Comparison of ENCODE assay signal across 1 cellular context in genomic region chr18:12595571-12596255, GRCh38.
TF ChIP-seq lines count a peak whose summit lies in the region.

No MANE protein-coding gene starts in this region.

TF ChIP-seq in HepG2, 621 proteins besides CTCF, POLR2A, EP300 and RAD21 (continued from another document and continues in another):
- TF ChIP-seq, protein P1, sequence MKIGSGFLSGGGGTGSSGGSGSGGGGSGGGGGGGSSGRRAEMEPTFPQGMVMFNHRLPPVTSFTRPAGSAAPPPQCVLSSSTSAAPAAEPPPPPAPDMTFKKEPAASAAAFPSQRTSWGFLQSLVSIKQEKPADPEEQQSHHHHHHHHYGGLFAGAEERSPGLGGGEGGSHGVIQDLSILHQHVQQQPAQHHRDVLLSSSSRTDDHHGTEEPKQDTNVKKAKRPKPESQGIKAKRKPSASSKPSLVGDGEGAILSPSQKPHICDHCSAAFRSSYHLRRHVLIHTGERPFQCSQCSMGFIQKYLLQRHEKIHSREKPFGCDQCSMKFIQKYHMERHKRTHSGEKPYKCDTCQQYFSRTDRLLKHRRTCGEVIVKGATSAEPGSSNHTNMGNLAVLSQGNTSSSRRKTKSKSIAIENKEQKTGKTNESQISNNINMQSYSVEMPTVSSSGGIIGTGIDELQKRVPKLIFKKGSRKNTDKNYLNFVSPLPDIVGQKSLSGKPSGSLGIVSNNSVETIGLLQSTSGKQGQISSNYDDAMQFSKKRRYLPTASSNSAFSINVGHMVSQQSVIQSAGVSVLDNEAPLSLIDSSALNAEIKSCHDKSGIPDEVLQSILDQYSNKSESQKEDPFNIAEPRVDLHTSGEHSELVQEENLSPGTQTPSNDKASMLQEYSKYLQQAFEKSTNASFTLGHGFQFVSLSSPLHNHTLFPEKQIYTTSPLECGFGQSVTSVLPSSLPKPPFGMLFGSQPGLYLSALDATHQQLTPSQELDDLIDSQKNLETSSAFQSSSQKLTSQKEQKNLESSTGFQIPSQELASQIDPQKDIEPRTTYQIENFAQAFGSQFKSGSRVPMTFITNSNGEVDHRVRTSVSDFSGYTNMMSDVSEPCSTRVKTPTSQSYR (CRISPR knock-in tag; IDR thresholded peaks at IDR 0.05; ENCODE audit: borderline replicate concordance): peak; percentile 62; the same call in 1 of the 2 replicates
- TF ChIP-seq ZNF75D (CRISPR knock-in tag; IDR thresholded peaks at IDR 0.05; ENCODE audit: borderline replicate concordance) (no peak), HMGA1 (CRISPR knock-in tag; conservative IDR thresholded peaks at IDR 0.05) (no peak), FLYWCH1 (CRISPR knock-in tag; IDR thresholded peaks at IDR 0.05) (no peak), ZNF275 (CRISPR knock-in tag; IDR thresholded peaks at IDR 0.05; ENCODE audit: borderline replicate concordance) (no peak), CC2D1A (CRISPR knock-in tag; IDR thresholded peaks at IDR 0.05) (no peak), GPN1 (CRISPR knock-in tag; IDR thresholded peaks at IDR 0.05; ENCODE audit: borderline replicate concordance) (no peak), POLR2AphosphoS5 (IDR thresholded peaks at IDR 0.05; ENCODE audit: low read depth, low read length) (no peak), ZEB1 (IDR thresholded peaks at IDR 0.05; ENCODE audit: insufficient replicate concordance, low read depth) (no peak), ZNF567 (CRISPR knock-in tag; IDR thresholded peaks at IDR 0.05; ENCODE audit: borderline replicate concordance) (no peak), RBFOX2 (IDR thresholded peaks at IDR 0.05; ENCODE audit: low read depth, low read length) (no peak), TEAD2 (CRISPR knock-in tag; IDR thresholded peaks at IDR 0.05) (no peak), ZMYM4 (CRISPR knock-in tag; IDR thresholded peaks at IDR 0.05) (peak; percentile 25; the same call in 1 of the 2 replicates), RFXANK (CRISPR knock-in tag; IDR thresholded peaks at IDR 0.05) (no peak), PBX2 (CRISPR knock-in tag; IDR thresholded peaks at IDR 0.05) (no peak), ZBTB38 (CRISPR knock-in tag; IDR thresholded peaks at IDR 0.05) (no peak), SALL2 (CRISPR knock-in tag; IDR thresholded peaks at IDR 0.05) (no peak), CBX2 (IDR thresholded peaks at IDR 0.05; ENCODE audit: low read depth, low read length) (no peak), CBX2 (CRISPR knock-in tag; IDR thresholded peaks at IDR 0.05; ENCODE audit: low read depth) (no peak), ZNF788 (CRISPR knock-in tag; IDR thresholded peaks at IDR 0.05; ENCODE audit: borderline replicate concordance) (no peak), FOXC1 (CRISPR knock-in tag; IDR thresholded peaks at IDR 0.05; ENCODE audit: borderline replicate concordance) (no peak), HNRNPH1 (optimal IDR thresholded peaks at IDR 0.05; ENCODE audit: low read depth, low read length) (no peak), ZNF737 (CRISPR knock-in tag; IDR thresholded peaks at IDR 0.05; ENCODE audit: borderline replicate concordance) (no peak), KAT2B (IDR thresholded peaks at IDR 0.05; ENCODE audit: borderline replicate concordance, low read depth, low read length) (no peak), ZNF17 (CRISPR knock-in tag; IDR thresholded peaks at IDR 0.05) (no peak), GATA4 (IDR thresholded peaks at IDR 0.05; ENCODE audit: borderline replicate concordance, low read depth) (peak; percentile 74; the same call in 1 of the 2 replicates), SIX1 (CRISPR knock-in tag; IDR thresholded peaks at IDR 0.05; ENCODE audit: borderline replicate concordance) (peak; percentile 45; the same call in 1 of the 2 replicates), CREB1 (IDR thresholded peaks at IDR 0.05) (no peak), CREB1 (CRISPR knock-in tag; IDR thresholded peaks at IDR 0.05) (no peak; the same call in 1 of the 2 replicates), ZNF558 (CRISPR knock-in tag; IDR thresholded peaks at IDR 0.05; ENCODE audit: borderline replicate concordance) (no peak), SIN3A (IDR thresholded peaks at IDR 0.05; ENCODE audit: borderline replicate concordance, low read depth, low read length) (no peak), ZFP90 (CRISPR knock-in tag; IDR thresholded peaks at IDR 0.05; ENCODE audit: borderline replicate concordance) (no peak), ARID4A (CRISPR knock-in tag; IDR thresholded peaks at IDR 0.05; ENCODE audit: borderline replicate concordance) (no peak; the same call in 1 of the 2 replicates), ZNF136 (CRISPR knock-in tag; IDR thresholded peaks at IDR 0.05; ENCODE audit: low read depth) (no peak), LBX2 (CRISPR knock-in tag; IDR thresholded peaks at IDR 0.05; ENCODE audit: borderline replicate concordance) (no peak), ZNF572 (CRISPR knock-in tag; IDR thresholded peaks at IDR 0.05) (no peak), POLR2G (IDR thresholded peaks at IDR 0.05; ENCODE audit: low read depth, low read length) (no peak), ZMYM3 (CRISPR knock-in tag; IDR thresholded peaks at IDR 0.05) (no peak; the same call in 1 of the 2 replicates), ZNF557 (CRISPR knock-in tag; IDR thresholded peaks at IDR 0.05) (no peak), PREB (CRISPR knock-in tag; IDR thresholded peaks at IDR 0.05) (no peak), RCOR2 (CRISPR knock-in tag; IDR thresholded peaks at IDR 0.05) (peak; percentile 85; the same call in 1 of the 2 replicates), MEIS2 (CRISPR knock-in tag; IDR thresholded peaks at IDR 0.05) (no peak), MIER3 (CRISPR knock-in tag; IDR thresholded peaks at IDR 0.05; ENCODE audit: borderline replicate concordance) (peak; percentile 34; the same call in 1 of the 2 replicates), HDAC1 (CRISPR knock-in tag; IDR thresholded peaks at IDR 0.05) (peak; percentile 66), ZNF333 (CRISPR knock-in tag; IDR thresholded peaks at IDR 0.05; ENCODE audit: borderline replicate concordance) (no peak), MXD4 (CRISPR knock-in tag; IDR thresholded peaks at IDR 0.05) (no peak), ZNF776 (CRISPR knock-in tag; IDR thresholded peaks at IDR 0.05) (no peak), MEF2D (CRISPR knock-in tag; IDR thresholded peaks at IDR 0.05) (no peak)
- TF ChIP-seq, protein P2, sequence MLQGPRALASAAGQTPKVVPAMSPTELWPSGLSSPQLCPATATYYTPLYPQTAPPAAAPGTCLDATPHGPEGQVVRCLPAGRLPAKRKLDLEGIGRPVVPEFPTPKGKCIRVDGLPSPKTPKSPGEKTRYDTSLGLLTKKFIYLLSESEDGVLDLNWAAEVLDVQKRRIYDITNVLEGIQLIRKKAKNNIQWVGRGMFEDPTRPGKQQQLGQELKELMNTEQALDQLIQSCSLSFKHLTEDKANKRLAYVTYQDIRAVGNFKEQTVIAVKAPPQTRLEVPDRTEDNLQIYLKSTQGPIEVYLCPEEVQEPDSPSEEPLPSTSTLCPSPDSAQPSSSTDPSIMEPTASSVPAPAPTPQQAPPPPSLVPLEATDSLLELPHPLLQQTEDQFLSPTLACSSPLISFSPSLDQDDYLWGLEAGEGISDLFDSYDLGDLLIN (CRISPR knock-in tag; IDR thresholded peaks at IDR 0.05; ENCODE audit: borderline replicate concordance): no peak
- TF ChIP-seq, protein P3, sequence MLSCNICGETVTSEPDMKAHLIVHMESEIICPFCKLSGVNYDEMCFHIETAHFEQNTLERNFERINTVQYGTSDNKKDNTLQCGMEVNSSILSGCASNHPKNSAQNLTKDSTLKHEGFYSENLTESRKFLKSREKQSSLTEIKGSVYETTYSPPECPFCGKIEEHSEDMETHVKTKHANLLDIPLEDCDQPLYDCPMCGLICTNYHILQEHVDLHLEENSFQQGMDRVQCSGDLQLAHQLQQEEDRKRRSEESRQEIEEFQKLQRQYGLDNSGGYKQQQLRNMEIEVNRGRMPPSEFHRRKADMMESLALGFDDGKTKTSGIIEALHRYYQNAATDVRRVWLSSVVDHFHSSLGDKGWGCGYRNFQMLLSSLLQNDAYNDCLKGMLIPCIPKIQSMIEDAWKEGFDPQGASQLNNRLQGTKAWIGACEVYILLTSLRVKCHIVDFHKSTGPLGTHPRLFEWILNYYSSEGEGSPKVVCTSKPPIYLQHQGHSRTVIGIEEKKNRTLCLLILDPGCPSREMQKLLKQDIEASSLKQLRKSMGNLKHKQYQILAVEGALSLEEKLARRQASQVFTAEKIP (CRISPR knock-in tag; IDR thresholded peaks at IDR 0.05; ENCODE audit: borderline replicate concordance): no peak
- TF ChIP-seq, protein P4, sequence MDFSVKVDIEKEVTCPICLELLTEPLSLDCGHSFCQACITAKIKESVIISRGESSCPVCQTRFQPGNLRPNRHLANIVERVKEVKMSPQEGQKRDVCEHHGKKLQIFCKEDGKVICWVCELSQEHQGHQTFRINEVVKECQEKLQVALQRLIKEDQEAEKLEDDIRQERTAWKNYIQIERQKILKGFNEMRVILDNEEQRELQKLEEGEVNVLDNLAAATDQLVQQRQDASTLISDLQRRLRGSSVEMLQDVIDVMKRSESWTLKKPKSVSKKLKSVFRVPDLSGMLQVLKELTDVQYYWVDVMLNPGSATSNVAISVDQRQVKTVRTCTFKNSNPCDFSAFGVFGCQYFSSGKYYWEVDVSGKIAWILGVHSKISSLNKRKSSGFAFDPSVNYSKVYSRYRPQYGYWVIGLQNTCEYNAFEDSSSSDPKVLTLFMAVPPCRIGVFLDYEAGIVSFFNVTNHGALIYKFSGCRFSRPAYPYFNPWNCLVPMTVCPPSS (IDR thresholded peaks at IDR 0.05): no peak
- TF ChIP-seq, protein P5, sequence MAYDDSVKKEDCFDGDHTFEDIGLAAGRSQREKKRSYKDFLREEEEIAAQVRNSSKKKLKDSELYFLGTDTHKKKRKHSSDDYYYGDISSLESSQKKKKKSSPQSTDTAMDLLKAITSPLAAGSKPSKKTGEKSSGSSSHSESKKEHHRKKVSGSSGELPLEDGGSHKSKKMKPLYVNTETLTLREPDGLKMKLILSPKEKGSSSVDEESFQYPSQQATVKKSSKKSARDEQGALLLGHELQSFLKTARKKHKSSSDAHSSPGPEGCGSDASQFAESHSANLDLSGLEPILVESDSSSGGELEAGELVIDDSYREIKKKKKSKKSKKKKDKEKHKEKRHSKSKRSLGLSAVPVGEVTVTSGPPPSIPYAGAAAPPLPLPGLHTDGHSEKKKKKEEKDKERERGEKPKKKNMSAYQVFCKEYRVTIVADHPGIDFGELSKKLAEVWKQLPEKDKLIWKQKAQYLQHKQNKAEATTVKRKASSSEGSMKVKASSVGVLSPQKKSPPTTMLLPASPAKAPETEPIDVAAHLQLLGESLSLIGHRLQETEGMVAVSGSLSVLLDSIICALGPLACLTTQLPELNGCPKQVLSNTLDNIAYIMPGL (CRISPR knock-in tag; IDR thresholded peaks at IDR 0.05; ENCODE audit: borderline replicate concordance in 1 of 2, low read depth in 1 of 2): no peak
- TF ChIP-seq, protein P6, sequence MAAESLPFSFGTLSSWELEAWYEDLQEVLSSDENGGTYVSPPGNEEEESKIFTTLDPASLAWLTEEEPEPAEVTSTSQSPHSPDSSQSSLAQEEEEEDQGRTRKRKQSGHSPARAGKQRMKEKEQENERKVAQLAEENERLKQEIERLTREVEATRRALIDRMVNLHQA (CRISPR knock-in tag; IDR thresholded peaks at IDR 0.05): no peak
